1 cellular context compared by ENCODE assay signal in the genomic region with DNA sequence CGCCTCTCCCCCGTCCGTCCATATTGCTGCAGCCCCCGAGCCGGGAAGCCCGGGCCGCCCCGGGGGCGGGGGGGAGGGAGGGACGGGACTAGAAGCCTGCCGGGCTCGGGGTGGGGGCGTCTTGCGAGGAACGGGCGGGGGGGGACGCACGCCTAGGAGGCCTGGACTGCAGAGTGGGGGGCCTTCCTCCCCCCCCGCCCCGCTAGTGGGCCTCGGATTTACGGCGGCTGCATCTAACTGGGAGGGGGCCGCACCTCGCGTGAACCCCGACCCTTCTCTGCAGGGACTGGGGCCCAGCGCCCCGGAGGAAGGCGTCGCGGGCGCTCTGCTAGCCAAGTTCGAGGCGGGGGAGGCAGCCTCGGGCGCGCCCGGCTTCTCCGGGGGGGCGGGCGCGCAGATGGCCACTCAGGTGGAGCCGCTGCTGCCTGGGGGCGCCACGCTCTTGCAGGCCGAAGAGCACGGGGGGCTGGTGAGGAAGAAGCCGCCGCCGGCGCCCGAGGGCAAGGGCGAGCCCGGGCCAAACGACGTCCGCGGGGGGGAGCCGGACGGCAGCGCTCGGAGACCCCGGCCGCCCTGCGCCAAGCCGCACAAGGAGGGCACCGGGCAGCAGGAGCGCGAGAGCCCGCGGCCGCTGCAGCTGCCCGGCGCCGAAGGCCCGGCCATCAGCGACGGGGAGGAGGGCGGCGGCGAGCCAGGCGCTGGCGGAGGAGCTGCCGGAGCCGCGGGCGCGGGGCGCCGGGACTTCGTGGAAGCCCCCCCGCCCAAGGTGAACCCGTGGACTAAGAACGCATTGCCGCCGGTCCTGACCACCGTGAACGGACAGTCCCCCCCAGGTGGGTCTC.
TF ChIP-seq lines count a peak whose summit lies in the region.

A gene (plus strand): TSS at position 17 of the 842 bp plus-strand sequence. CDS start 381 bp downstream, at position 398.

TF ChIP-seq in HepG2, 621 proteins besides CTCF, POLR2A, EP300 and RAD21 (continued from another document and continues in another):
- TF ChIP-seq, protein P1, sequence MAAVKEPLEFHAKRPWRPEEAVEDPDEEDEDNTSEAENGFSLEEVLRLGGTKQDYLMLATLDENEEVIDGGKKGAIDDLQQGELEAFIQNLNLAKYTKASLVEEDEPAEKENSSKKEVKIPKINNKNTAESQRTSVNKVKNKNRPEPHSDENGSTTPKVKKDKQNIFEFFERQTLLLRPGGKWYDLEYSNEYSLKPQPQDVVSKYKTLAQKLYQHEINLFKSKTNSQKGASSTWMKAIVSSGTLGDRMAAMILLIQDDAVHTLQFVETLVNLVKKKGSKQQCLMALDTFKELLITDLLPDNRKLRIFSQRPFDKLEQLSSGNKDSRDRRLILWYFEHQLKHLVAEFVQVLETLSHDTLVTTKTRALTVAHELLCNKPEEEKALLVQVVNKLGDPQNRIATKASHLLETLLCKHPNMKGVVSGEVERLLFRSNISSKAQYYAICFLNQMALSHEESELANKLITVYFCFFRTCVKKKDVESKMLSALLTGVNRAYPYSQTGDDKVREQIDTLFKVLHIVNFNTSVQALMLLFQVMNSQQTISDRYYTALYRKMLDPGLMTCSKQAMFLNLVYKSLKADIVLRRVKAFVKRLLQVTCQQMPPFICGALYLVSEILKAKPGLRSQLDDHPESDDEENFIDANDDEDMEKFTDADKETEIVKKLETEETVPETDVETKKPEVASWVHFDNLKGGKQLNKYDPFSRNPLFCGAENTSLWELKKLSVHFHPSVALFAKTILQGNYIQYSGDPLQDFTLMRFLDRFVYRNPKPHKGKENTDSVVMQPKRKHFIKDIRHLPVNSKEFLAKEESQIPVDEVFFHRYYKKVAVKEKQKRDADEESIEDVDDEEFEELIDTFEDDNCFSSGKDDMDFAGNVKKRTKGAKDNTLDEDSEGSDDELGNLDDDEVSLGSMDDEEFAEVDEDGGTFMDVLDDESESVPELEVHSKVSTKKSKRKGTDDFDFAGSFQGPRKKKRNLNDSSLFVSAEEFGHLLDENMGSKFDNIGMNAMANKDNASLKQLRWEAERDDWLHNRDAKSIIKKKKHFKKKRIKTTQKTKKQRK (IDR thresholded peaks at IDR 0.05; ENCODE audit: low read length) = no peak
- TF ChIP-seq PTBP1 (IDR thresholded peaks at IDR 0.05; ENCODE audit: low read depth, low read length, poor library complexity, severe bottlenecking) = peak; percentile 63
- TF ChIP-seq ZBTB20 (CRISPR knock-in tag; IDR thresholded peaks at IDR 0.05; ENCODE audit: borderline replicate concordance, low read depth) = no peak
- TF ChIP-seq ZNF782 (CRISPR knock-in tag; IDR thresholded peaks at IDR 0.05; ENCODE audit: borderline replicate concordance) = no peak
- TF ChIP-seq, protein P2, sequence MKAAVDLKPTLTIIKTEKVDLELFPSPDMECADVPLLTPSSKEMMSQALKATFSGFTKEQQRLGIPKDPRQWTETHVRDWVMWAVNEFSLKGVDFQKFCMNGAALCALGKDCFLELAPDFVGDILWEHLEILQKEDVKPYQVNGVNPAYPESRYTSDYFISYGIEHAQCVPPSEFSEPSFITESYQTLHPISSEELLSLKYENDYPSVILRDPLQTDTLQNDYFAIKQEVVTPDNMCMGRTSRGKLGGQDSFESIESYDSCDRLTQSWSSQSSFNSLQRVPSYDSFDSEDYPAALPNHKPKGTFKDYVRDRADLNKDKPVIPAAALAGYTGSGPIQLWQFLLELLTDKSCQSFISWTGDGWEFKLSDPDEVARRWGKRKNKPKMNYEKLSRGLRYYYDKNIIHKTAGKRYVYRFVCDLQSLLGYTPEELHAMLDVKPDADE (CRISPR knock-in tag; IDR thresholded peaks at IDR 0.05) = peak; percentile 84; the same call in 1 of the 2 replicates
- TF ChIP-seq, protein P3, sequence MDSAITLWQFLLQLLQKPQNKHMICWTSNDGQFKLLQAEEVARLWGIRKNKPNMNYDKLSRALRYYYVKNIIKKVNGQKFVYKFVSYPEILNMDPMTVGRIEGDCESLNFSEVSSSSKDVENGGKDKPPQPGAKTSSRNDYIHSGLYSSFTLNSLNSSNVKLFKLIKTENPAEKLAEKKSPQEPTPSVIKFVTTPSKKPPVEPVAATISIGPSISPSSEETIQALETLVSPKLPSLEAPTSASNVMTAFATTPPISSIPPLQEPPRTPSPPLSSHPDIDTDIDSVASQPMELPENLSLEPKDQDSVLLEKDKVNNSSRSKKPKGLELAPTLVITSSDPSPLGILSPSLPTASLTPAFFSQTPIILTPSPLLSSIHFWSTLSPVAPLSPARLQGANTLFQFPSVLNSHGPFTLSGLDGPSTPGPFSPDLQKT (CRISPR knock-in tag; IDR thresholded peaks at IDR 0.05; ENCODE audit: borderline replicate concordance) = no peak
- TF ChIP-seq ZNF672 (CRISPR knock-in tag; IDR thresholded peaks at IDR 0.05) = peak; percentile 64; the same call in 1 of the 2 replicates
- no peak for TF ChIP-seq CEBPB (IDR thresholded peaks at IDR 0.05; ENCODE audit: borderline replicate concordance, low read depth, low read length)
- TF ChIP-seq, protein P4, sequence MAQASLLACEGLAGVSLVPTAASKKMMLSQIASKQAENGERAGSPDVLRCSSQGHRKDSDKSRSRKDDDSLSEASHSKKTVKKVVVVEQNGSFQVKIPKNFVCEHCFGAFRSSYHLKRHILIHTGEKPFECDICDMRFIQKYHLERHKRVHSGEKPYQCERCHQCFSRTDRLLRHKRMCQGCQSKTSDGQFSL (CRISPR knock-in tag; IDR thresholded peaks at IDR 0.05) = 0 out of 2 replicates have a peak, but pooled peaks have one; percentile 27
- TF ChIP-seq TOPORS (CRISPR knock-in tag; IDR thresholded peaks at IDR 0.05) = no peak
- TF ChIP-seq, protein P5, sequence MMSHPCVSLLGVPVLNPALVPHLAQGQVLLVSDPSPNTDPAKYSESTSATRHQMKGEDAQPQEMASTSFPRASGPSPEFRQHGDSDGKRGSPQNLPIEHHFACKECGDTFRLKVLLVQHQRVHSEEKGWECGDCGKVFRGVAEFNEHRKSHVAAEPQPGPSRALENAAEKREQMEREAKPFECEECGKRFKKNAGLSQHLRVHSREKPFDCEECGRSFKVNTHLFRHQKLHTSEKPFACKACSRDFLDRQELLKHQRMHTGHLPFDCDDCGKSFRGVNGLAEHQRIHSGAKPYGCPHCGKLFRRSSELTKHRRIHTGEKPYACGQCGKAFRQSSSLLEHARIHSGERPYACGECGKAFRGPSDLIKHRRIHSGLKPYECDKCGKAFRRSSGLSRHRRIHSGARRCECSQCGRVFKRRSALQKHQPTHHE (CRISPR knock-in tag; IDR thresholded peaks at IDR 0.05; ENCODE audit: borderline replicate concordance) = no peak
- TF ChIP-seq SYNCRIP (IDR thresholded peaks at IDR 0.05; ENCODE audit: insufficient read depth, low read depth, low read length) = no peak
- TF ChIP-seq, protein P6, sequence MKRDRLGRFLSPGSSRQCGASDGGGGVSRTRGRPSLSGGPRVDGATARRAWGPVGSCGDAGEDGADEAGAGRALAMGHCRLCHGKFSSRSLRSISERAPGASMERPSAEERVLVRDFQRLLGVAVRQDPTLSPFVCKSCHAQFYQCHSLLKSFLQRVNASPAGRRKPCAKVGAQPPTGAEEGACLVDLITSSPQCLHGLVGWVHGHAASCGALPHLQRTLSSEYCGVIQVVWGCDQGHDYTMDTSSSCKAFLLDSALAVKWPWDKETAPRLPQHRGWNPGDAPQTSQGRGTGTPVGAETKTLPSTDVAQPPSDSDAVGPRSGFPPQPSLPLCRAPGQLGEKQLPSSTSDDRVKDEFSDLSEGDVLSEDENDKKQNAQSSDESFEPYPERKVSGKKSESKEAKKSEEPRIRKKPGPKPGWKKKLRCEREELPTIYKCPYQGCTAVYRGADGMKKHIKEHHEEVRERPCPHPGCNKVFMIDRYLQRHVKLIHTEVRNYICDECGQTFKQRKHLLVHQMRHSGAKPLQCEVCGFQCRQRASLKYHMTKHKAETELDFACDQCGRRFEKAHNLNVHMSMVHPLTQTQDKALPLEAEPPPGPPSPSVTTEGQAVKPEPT (CRISPR knock-in tag; IDR thresholded peaks at IDR 0.05; ENCODE audit: low read depth) = no peak
- no peak for TF ChIP-seq ZNF781 (CRISPR knock-in tag; IDR thresholded peaks at IDR 0.05; ENCODE audit: borderline replicate concordance, not compliant biosample characterization)
- no peak for TF ChIP-seq ZNF773 (CRISPR knock-in tag; IDR thresholded peaks at IDR 0.05; ENCODE audit: borderline replicate concordance)
- TF ChIP-seq ZFP36 (IDR thresholded peaks at IDR 0.05; ENCODE audit: borderline replicate concordance, low read depth, low read length, partially characterized antibody) = no peak
- TF ChIP-seq TSC22D2 (CRISPR knock-in tag; IDR thresholded peaks at IDR 0.05; ENCODE audit: borderline replicate concordance) = no peak
- no peak for TF ChIP-seq ZNF224 (CRISPR knock-in tag; IDR thresholded peaks at IDR 0.05)
- TF ChIP-seq, protein P7, sequence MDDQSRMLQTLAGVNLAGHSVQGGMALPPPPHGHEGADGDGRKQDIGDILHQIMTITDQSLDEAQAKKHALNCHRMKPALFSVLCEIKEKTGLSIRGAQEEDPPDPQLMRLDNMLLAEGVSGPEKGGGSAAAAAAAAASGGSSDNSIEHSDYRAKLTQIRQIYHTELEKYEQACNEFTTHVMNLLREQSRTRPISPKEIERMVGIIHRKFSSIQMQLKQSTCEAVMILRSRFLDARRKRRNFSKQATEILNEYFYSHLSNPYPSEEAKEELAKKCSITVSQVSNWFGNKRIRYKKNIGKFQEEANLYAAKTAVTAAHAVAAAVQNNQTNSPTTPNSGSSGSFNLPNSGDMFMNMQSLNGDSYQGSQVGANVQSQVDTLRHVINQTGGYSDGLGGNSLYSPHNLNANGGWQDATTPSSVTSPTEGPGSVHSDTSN (CRISPR knock-in tag; IDR thresholded peaks at IDR 0.05; ENCODE audit: borderline replicate concordance) = no peak
- TF ChIP-seq KLF16 (CRISPR knock-in tag; IDR thresholded peaks at IDR 0.05) = no peak
- TF ChIP-seq NFKB2 (CRISPR knock-in tag; IDR thresholded peaks at IDR 0.05; ENCODE audit: borderline replicate concordance) = peak; percentile 13; the same call in 1 of the 2 replicates
- TF ChIP-seq IRF2 (CRISPR knock-in tag; IDR thresholded peaks at IDR 0.05) = no peak
- TF ChIP-seq ZNF441 (CRISPR knock-in tag; IDR thresholded peaks at IDR 0.05; ENCODE audit: borderline replicate concordance) = peak; percentile 22; the same call in 1 of the 2 replicates
- TF ChIP-seq JARID2 (CRISPR knock-in tag; IDR thresholded peaks at IDR 0.05; ENCODE audit: insufficient replicate concordance) = no peak
- TF ChIP-seq ZBTB21 (CRISPR knock-in tag; IDR thresholded peaks at IDR 0.05) = no peak
- no peak for TF ChIP-seq SMAD1 (CRISPR knock-in tag; IDR thresholded peaks at IDR 0.05; ENCODE audit: borderline replicate concordance, low read depth)
- no peak for TF ChIP-seq ZNF3 (CRISPR knock-in tag; IDR thresholded peaks at IDR 0.05)
- TF ChIP-seq, protein P8, sequence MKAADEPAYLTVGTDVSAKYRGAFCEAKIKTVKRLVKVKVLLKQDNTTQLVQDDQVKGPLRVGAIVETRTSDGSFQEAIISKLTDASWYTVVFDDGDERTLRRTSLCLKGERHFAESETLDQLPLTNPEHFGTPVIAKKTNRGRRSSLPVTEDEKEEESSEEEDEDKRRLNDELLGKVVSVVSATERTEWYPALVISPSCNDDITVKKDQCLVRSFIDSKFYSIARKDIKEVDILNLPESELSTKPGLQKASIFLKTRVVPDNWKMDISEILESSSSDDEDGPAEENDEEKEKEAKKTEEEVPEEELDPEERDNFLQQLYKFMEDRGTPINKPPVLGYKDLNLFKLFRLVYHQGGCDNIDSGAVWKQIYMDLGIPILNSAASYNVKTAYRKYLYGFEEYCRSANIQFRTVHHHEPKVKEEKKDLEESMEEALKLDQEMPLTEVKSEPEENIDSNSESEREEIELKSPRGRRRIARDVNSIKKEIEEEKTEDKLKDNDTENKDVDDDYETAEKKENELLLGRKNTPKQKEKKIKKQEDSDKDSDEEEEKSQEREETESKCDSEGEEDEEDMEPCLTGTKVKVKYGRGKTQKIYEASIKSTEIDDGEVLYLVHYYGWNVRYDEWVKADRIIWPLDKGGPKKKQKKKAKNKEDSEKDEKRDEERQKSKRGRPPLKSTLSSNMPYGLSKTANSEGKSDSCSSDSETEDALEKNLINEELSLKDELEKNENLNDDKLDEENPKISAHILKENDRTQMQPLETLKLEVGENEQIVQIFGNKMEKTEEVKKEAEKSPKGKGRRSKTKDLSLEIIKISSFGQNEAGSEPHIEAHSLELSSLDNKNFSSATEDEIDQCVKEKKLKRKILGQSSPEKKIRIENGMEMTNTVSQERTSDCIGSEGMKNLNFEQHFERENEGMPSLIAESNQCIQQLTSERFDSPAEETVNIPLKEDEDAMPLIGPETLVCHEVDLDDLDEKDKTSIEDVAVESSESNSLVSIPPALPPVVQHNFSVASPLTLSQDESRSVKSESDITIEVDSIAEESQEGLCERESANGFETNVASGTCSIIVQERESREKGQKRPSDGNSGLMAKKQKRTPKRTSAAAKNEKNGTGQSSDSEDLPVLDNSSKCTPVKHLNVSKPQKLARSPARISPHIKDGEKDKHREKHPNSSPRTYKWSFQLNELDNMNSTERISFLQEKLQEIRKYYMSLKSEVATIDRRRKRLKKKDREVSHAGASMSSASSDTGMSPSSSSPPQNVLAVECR (CRISPR knock-in tag; IDR thresholded peaks at IDR 0.05; ENCODE audit: borderline replicate concordance) = no peak
- TF ChIP-seq STAT5B (CRISPR knock-in tag; IDR thresholded peaks at IDR 0.05) = 0 out of 2 replicates have a peak, but pooled peaks have one; percentile 26
- TF ChIP-seq ZNF296 (CRISPR knock-in tag; conservative IDR thresholded peaks at IDR 0.05) = no peak
- TF ChIP-seq, protein P9, sequence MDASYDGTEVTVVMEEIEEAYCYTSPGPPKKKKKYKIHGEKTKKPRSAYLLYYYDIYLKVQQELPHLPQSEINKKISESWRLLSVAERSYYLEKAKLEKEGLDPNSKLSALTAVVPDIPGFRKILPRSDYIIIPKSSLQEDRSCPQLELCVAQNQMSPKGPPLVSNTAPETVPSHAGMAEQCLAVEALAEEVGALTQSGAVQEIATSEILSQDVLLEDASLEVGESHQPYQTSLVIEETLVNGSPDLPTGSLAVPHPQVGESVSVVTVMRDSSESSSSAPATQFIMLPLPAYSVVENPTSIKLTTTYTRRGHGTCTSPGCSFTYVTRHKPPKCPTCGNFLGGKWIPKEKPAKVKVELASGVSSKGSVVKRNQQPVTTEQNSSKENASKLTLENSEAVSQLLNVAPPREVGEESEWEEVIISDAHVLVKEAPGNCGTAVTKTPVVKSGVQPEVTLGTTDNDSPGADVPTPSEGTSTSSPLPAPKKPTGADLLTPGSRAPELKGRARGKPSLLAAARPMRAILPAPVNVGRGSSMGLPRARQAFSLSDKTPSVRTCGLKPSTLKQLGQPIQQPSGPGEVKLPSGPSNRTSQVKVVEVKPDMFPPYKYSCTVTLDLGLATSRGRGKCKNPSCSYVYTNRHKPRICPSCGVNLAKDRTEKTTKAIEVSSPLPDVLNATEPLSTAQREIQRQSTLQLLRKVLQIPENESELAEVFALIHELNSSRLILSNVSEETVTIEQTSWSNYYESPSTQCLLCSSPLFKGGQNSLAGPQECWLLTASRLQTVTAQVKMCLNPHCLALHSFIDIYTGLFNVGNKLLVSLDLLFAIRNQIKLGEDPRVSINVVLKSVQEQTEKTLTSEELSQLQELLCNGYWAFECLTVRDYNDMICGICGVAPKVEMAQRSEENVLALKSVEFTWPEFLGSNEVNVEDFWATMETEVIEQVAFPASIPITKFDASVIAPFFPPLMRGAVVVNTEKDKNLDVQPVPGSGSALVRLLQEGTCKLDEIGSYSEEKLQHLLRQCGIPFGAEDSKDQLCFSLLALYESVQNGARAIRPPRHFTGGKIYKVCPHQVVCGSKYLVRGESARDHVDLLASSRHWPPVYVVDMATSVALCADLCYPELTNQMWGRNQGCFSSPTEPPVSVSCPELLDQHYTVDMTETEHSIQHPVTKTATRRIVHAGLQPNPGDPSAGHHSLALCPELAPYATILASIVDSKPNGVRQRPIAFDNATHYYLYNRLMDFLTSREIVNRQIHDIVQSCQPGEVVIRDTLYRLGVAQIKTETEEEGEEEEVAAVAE (CRISPR knock-in tag; IDR thresholded peaks at IDR 0.05; ENCODE audit: borderline replicate concordance) = no peak
- TF ChIP-seq CREB1 (IDR thresholded peaks at IDR 0.05) = no peak
- no peak for TF ChIP-seq CREB1 (CRISPR knock-in tag; IDR thresholded peaks at IDR 0.05)
